9 cellular contexts compared by ENCODE assay signal in the genomic region with DNA sequence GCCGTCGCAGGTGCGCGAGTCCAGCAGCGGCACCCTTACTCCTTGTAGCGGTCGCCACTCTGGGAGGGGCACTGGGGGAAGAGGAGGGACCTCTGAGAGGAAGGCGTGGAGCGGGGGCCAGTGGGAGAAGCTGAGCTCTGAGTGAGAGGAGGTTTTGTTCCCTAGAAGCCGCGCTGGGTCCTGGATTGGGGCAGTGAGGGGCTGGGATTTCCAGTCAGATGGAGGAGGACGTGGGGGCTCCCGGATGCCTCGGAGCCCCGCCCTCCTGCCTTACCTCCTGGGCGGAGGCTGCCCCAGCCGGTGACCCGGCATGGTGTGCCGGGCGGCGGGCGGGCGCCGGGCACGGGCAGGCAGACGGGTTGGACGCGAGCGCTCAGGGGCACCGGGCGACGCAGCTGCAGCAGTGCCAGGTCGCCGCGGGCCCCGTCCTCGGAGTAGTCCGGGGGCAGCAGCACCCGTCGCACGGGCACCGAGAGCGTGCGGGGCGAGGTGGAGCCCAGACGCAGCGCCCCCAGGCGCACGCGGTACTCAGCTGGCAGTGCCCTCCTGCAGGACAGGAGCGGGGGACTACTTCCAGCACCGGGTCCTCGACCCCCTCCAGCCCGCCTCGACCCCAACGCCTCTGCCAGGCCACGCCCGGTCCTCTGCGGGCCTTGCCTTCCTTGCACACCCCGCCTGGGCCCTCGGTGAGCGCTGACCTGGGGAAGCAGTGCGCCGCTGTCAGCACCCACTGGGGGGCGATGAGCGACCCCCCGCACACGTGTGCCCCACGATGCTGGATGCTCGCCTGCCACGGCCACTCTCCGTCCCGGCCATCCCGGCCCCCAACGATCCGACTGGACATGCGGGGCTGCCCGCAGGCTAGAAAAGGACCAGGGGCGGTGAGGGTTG. TPM values are rescaled to one million over a fixed set of nuclear protein-coding genes. Genes with fewer than 3 reads are reported as not detected.
DNase-seq lines count a peak whose midpoint lies in the region; ATAC-seq and TF ChIP-seq lines count a peak whose summit lies in the region.
"Had no signal": no experiment of that assay in that cellular context is flagged by ENCODE, and none has a peak within 500 bp of the region (broad histone marks: within the 10 kb centered on the region; RNA-seq: fewer than 3 reads in every experiment).

No MANE protein-coding gene starts in this region.

- H3K9me3 Mint-ChIP-seq in activated naive CD8-positive, alpha-beta T cell (ENCODE audit: low read depth), result no peaks in the 10 kb centered on the region
- no peaks in the 10 kb centered on the region for H3K9me3 Mint-ChIP-seq in memory B cell

- peak; percentile 31 for DNase-seq in activated T-cell treated with anti-CD3 and anti-CD28 coated beads for 24 hours (ENCODE audit: low read depth)
- no peak for DNase-seq in activated T-cell treated with anti-CD3 and anti-CD28 coated beads for 4 hours
- no peak for DNase-seq in memory B cell (ENCODE audit: low spot score in 2 of 2)
- DNase-seq in erythroblast (lab: John Stamatoyannopoulos, UW), result no peak
- DNase-seq in NK-92 treated with Interleukin-12 subunit alpha and Interleukin-12 subunit beta, amount 100 ng/mL, for 24 hours (lab: John Stamatoyannopoulos, UW), result no peak
- DNase-seq: NCI-H1092 treated with DMSO at 0.1 percent for 48 hours had no signal

- 12% methylated on average over 79 of the region's 79 CpGs for WGBS in urinary bladder

- H3K27me3 Mint-ChIP-seq in activated naive CD8-positive, alpha-beta T cell, result no peaks in the 10 kb centered on the region
- H3K27me3 Mint-ChIP-seq in memory B cell, result peaks cover 16% of the 10 kb centered on the region

- H3K4me1 Mint-ChIP-seq in activated naive CD8-positive, alpha-beta T cell (ENCODE audit: low read depth), result peaks cover 10% of the 10 kb centered on the region
- peaks cover 9% of the 10 kb centered on the region for H3K4me1 Mint-ChIP-seq in memory B cell

- no peaks in the 10 kb centered on the region for H3K36me3 Mint-ChIP-seq in activated naive CD8-positive, alpha-beta T cell
- H3K36me3 Mint-ChIP-seq in memory B cell, result no peaks in the 10 kb centered on the region

- H3K27ac ChIP-seq in urinary bladder (ENCODE audit: low read depth), result no peak overlapping the region

- peak; percentile 70 for ATAC-seq in memory B cell (ENCODE audit: low read depth)
- no peak for ATAC-seq in HG03135 (IDR thresholded peaks at IDR 0.05; ENCODE audit: unreplicated experiment)

- no peak for TF ChIP-seq POLR2A in erythroblast (IDR thresholded peaks at IDR 0.05; ENCODE audit: low read length)

- H3K4me3 ChIP-seq in urinary bladder (ENCODE audit: low read depth, low read length), result peak overlapping the region; percentile 24

- no peaks in the 10 kb centered on the region for H3K4me1 ChIP-seq in urinary bladder (ENCODE audit: insufficient read depth)

- H3K4me3 Mint-ChIP-seq in activated naive CD8-positive, alpha-beta T cell, result peak overlapping the region; percentile 89
- H3K4me3 Mint-ChIP-seq in memory B cell, result peak overlapping the region; percentile 82

- peak overlapping the region; percentile 92 for H3K27ac Mint-ChIP-seq in activated naive CD8-positive, alpha-beta T cell
- no peak overlapping the region for H3K27ac Mint-ChIP-seq in memory B cell

- no peaks in the 10 kb centered on the region for H3K36me3 ChIP-seq in urinary bladder (ENCODE audit: insufficient read depth)

RNA-seq across cellular contexts. Expression of a gene that starts 2.0 kb away (rescaled TPM):
- total RNA-seq in urinary bladder, result not detected
- not detected for polyA plus RNA-seq in urinary bladder

RNA-seq across cellular contexts. Expression of a gene that starts 8.3 kb away (rescaled TPM):
- total RNA-seq in urinary bladder, result 62.9 TPM
- polyA plus RNA-seq in urinary bladder, result 399 TPM

RNA-seq across cellular contexts. Expression of a gene that starts 12.9 kb away (rescaled TPM):
- not detected for total RNA-seq in urinary bladder
- polyA plus RNA-seq in urinary bladder, result not detected

RNA-seq across cellular contexts. Expression of a gene that starts 31.7 kb away (rescaled TPM):
- total RNA-seq in urinary bladder, result not detected
- polyA plus RNA-seq in urinary bladder, result 0.11 TPM

RNA-seq across cellular contexts. Expression of a gene that starts 32.9 kb away (rescaled TPM):
- 115 TPM for total RNA-seq in urinary bladder
- 481 TPM for polyA plus RNA-seq in urinary bladder
